10 cellular contexts compared by ENCODE assay signal in genomic region chr14:105196228-105196960, GRCh38. TPM values are rescaled to one million over a fixed set of nuclear protein-coding genes. Genes with fewer than 3 reads are reported as not detected.
DNase-seq lines count a peak whose midpoint lies in the region; ATAC-seq and TF ChIP-seq lines count a peak whose summit lies in the region.
"Had no signal": no experiment of that assay in that cellular context is flagged by ENCODE, and none has a peak within 500 bp of the region (broad histone marks: within the 10 kb centered on the region; RNA-seq: fewer than 3 reads in every experiment).

No MANE protein-coding gene starts in this region.

- no peak overlapping the region for H2BK120ac ChIP-seq in mesenchymal stem cell (ENCODE audit: low read depth, low read length)

- H3K27ac ChIP-seq in SJSA1 (peak overlapping the region; percentile 90), cardiac muscle cell (no peak overlapping the region), mesenchymal stem cell (ENCODE audit: low read length, poor library complexity, severe bottlenecking) (no peak overlapping the region), upper lobe of left lung (peak overlapping the region; percentile 80 to 88 (median 86)), foreskin keratinocyte (no peak overlapping the region)
- H3K27ac ChIP-seq: epithelial cell of prostate had no signal

- H3K4me1 ChIP-seq in SJSA1 (replicated peaks) (peaks cover 88% of the 10 kb centered on the region), cardiac muscle cell (ENCODE audit: low read depth) (peaks cover 14% of the 10 kb centered on the region), mesenchymal stem cell (ENCODE audit: control insufficient read depth, insufficient read depth, low read depth, low read length) (peaks cover 36% of the 10 kb centered on the region), upper lobe of left lung (peaks cover 70 to 82% (median 78%) of the 10 kb centered on the region in 4 donors), foreskin keratinocyte (no peaks in the 10 kb centered on the region)

- DNase-seq in SJSA1 (ENCODE audit: low read depth in 1 of 2, low spot score in 2 of 2) (no peak), cardiac muscle cell (ENCODE audit: low read depth in 1 of 2, low spot score in 1 of 2) (peak in 1 of 2 donors; percentile 47), mesenchymal stem cell (no peak), upper lobe of left lung (peak; percentile 38 to 87), SW480 (ENCODE audit: low spot score) (no peak), foreskin keratinocyte (no peak)
- no peak for DNase-seq in stimulated activated CD4-positive, alpha-beta T cell treated with anti-CD3 and anti-CD28 coated beads, Interleukin-12 subunit alpha, Interleukin-12 subunit beta, amount 100 ng/mL, for 4 hours
- DNase-seq: NCI-H2029 treated with DMSO at 0.1 percent for 48 hours had no signal

- H3K4me3 ChIP-seq in SJSA1 (no peak overlapping the region), cardiac muscle cell (peak overlapping the region; percentile 9), mesenchymal stem cell (ENCODE audit: insufficient read depth in 1 of 2, low read depth in 1 of 2, low read length in 2 of 2) (no peak overlapping the region), upper lobe of left lung (peak overlapping the region in 2 of 4 donors; percentile 20 to 29)

- TF ChIP-seq CTCF in cardiac muscle cell (IDR thresholded peaks at IDR 0.05; ENCODE audit: low read depth, low read length), result no peak
- no peak for TF ChIP-seq CTCF in upper lobe of left lung (IDR thresholded peaks at IDR 0.05)
- no peak for TF ChIP-seq CTCF in foreskin keratinocyte (conservative IDR thresholded peaks at IDR 0.05)

- no peak overlapping the region for H2BK5ac ChIP-seq in mesenchymal stem cell (ENCODE audit: low read depth, low read length, poor library complexity, severe bottlenecking)

- H3K36me3 ChIP-seq in SJSA1 (no peaks in the 10 kb centered on the region), cardiac muscle cell (no peaks in the 10 kb centered on the region), mesenchymal stem cell (ENCODE audit: control insufficient read depth in 1 of 2, insufficient read depth in 2 of 2, low read depth in 1 of 2, low read length in 2 of 2) (no peaks in the 10 kb centered on the region), upper lobe of left lung (no peaks in the 10 kb centered on the region)

- TF ChIP-seq EP300 in upper lobe of left lung (IDR thresholded peaks at IDR 0.05), result no peak

- H3K14ac ChIP-seq in mesenchymal stem cell (ENCODE audit: low read length in 2 of 2), result no peak overlapping the region

- no peaks in the 10 kb centered on the region for H3K27me3 ChIP-seq in SJSA1 (replicated peaks)
- peaks cover 57% of the 10 kb centered on the region for H3K27me3 ChIP-seq in cardiac muscle cell
- H3K27me3 ChIP-seq in mesenchymal stem cell (ENCODE audit: control insufficient read depth in 1 of 2, insufficient read depth in 1 of 2, low read length in 2 of 2), result peaks cover 42 to 82% of the 10 kb centered on the region in 2 experiments
- peaks cover 0 to 40% (median 17%) of the 10 kb centered on the region in 4 donors for H3K27me3 ChIP-seq in upper lobe of left lung
- peaks cover 66% of the 10 kb centered on the region for H3K27me3 ChIP-seq in foreskin keratinocyte

- no peak for ATAC-seq in upper lobe of left lung (ENCODE audit: low FRiP score in 2 of 2)
- ATAC-seq in HG03457 (IDR thresholded peaks at IDR 0.05; ENCODE audit: unreplicated experiment), result no peak
- ATAC-seq in foreskin keratinocyte, result no peak

- H2BK15ac ChIP-seq in mesenchymal stem cell (ENCODE audit: low read depth, poor library complexity, severe bottlenecking), result no peak overlapping the region

- H3K9ac ChIP-seq in mesenchymal stem cell (ENCODE audit: low read length), result no peak overlapping the region

- no peak overlapping the region for H3K23ac ChIP-seq in mesenchymal stem cell (ENCODE audit: low read length in 2 of 2)

- H2AK5ac ChIP-seq in mesenchymal stem cell (ENCODE audit: low read length, severe bottlenecking), result no peak overlapping the region

- H3K4ac ChIP-seq in mesenchymal stem cell (ENCODE audit: low read depth in 1 of 2, low read length in 2 of 2), result no peak overlapping the region

- H3K79me1 ChIP-seq in mesenchymal stem cell (replicated peaks; ENCODE audit: low read length, poor library complexity, severe bottlenecking), result no peaks in the 10 kb centered on the region

- H3K4me2 ChIP-seq in mesenchymal stem cell (ENCODE audit: low read length, poor library complexity, severe bottlenecking), result peak overlapping the region; percentile 30

- H2AFZ ChIP-seq in mesenchymal stem cell (ENCODE audit: low read depth, low read length), result no peak overlapping the region

- H2BK12ac ChIP-seq in mesenchymal stem cell (ENCODE audit: low read length in 2 of 2), result no peak overlapping the region

- H4K8ac ChIP-seq in mesenchymal stem cell (ENCODE audit: low read length), result no peak overlapping the region

- H3K9me3 ChIP-seq in SJSA1 (replicated peaks) (no peaks in the 10 kb centered on the region), cardiac muscle cell (ENCODE audit: low read depth) (no peaks in the 10 kb centered on the region), mesenchymal stem cell (ENCODE audit: control insufficient read depth, low read length) (no peaks in the 10 kb centered on the region), upper lobe of left lung (no peaks in the 10 kb centered on the region)

- no peak overlapping the region for H4K91ac ChIP-seq in mesenchymal stem cell (ENCODE audit: low read length)

- H3K18ac ChIP-seq in mesenchymal stem cell (ENCODE audit: low read depth in 1 of 2, low read length in 2 of 2), result no peak overlapping the region

- WGBS in mesenchymal stem cell, result 4% methylated on average over 56 of the region's 58 CpGs
- WGBS in upper lobe of left lung, 2 donors, result 6 to 27% methylated on average over 7 to 10 of the region's 58 CpGs

- peak in 1 of 4 donors; percentile 16 for TF ChIP-seq POLR2A in upper lobe of left lung (IDR thresholded peaks at IDR 0.05)

RNA-seq across cellular contexts. Expression of gene NUDT14, which starts 15.3 kb away (rescaled TPM):
- 31.8 and 41.3 TPM in 2 replicates for total RNA-seq in SJSA1 (2014; rRNA removed; shearing (Covaris generic))
- total RNA-seq in cardiac muscle cell (33.2 and 41.3 TPM in 2 replicates), upper lobe of left lung (10 to 100 TPM; 17.9 to 87.5 (median 54.9) TPM), foreskin keratinocyte (30.3 and 31.8 TPM in 2 replicates)
- polyA plus RNA-seq in cardiac muscle cell (64.3 and 74.4 TPM in 2 replicates), foreskin keratinocyte (43.7 and 44.3 TPM in 2 replicates)
- 18.8 TPM for polyA plus RNA-seq in mesenchymal stem cell (2013, experiment 1 of 2)
- 21.0 TPM for polyA plus RNA-seq in mesenchymal stem cell (2013, experiment 2 of 2)

RNA-seq across cellular contexts. Expression of gene JAG2, which starts 27.8 kb away (rescaled TPM):
- total RNA-seq in SJSA1 (2014; rRNA removed; shearing (Covaris generic)), result 125 and 160 TPM in 2 replicates
- total RNA-seq in cardiac muscle cell, result 23.1 and 30.7 TPM in 2 replicates
- polyA plus RNA-seq in cardiac muscle cell, result 12.4 and 21.1 TPM in 2 replicates
- polyA plus RNA-seq in mesenchymal stem cell (2013, experiment 1 of 2), result 0.94 TPM
- polyA plus RNA-seq in mesenchymal stem cell (2013, experiment 2 of 2), result 0.81 TPM
- total RNA-seq in upper lobe of left lung, result 10 to 100 TPM; 14.9 to 43.4 (median 23.8) TPM
- total RNA-seq in foreskin keratinocyte, result 27.4 and 45.2 TPM in 2 replicates
- 23.0 and 30.8 TPM in 2 replicates for polyA plus RNA-seq in foreskin keratinocyte

RNA-seq across cellular contexts. Expression of gene BTBD6, which starts 51.9 kb away (rescaled TPM):
- 80.3 and 80.5 TPM in 2 replicates for total RNA-seq in SJSA1 (2014; rRNA removed; shearing (Covaris generic))
- total RNA-seq in cardiac muscle cell, result 19.2 and 20.9 TPM in 2 replicates
- 14.4 and 20.3 TPM in 2 replicates for polyA plus RNA-seq in cardiac muscle cell
- 21.9 TPM for polyA plus RNA-seq in mesenchymal stem cell (2013, experiment 1 of 2)
- polyA plus RNA-seq in mesenchymal stem cell (2013, experiment 2 of 2), result 23.4 TPM
- 10 to 100 TPM; 36.4 to 71.7 (median 49.8) TPM for total RNA-seq in upper lobe of left lung
- total RNA-seq in foreskin keratinocyte, result 51.3 and 56.3 TPM in 2 replicates
- 62.0 and 64.0 TPM in 2 replicates for polyA plus RNA-seq in foreskin keratinocyte

Comparison
In these comparisons a context has a peak if more than half of its experiments do, and no peak if none do; other contexts are left out.
1. DNase-seq: peak in upper lobe of left lung (2 of 2); none in SJSA1 (0 of 2), mesenchymal stem cell (single experiment), stimulated activated CD4-positive, alpha-beta T cell treated with anti-CD3 and anti-CD28 coated beads, Interleukin-12 subunit alpha, Interleukin-12 subunit beta, amount 100 ng/mL, for 4 hours (single experiment), SW480 (single experiment) and foreskin keratinocyte (0 of 2).
2. H3K27ac ChIP-seq: peak in SJSA1 (single experiment) and upper lobe of left lung (4 of 4); none in cardiac muscle cell (single experiment), mesenchymal stem cell (single experiment) and foreskin keratinocyte (single experiment).